ENCODE assay signal across 26 cellular contexts in the genomic region with DNA sequence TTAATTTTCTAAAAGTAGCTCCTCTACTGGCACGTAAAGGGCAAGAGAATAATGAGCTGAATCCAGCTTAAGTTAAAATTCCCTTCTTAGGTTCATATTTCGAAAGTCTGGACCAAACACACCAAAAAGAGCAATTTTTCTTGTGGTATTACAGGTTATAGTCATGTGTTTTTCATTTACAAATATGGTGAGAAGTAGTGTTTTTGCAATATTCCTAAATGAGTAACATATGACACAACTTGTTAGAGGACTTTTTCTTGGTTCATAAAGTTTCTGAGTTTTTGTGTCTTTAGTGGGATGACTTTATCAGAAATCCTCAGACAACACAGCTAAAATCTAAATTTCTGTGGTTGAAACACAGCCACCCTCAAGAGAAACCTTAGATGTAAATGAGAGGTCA.
"Had no signal": no experiment of that assay in that cellular context is flagged by ENCODE, and none has a peak within 500 bp of the region (broad histone marks: within the 10 kb centered on the region; RNA-seq: fewer than 3 reads in every experiment).

No MANE protein-coding gene starts in this region.

- H3K9me3 ChIP-seq: gastrocnemius medialis, lower lobe of right lung, neutrophil, right lobe of liver, transverse colon had no signal

- H2AFZ ChIP-seq: parathyroid adenoma had no signal

- ATAC-seq: esophagus mucosa; gastrocnemius medialis; left ventricle myocardium superior; lower lobe of right lung; natural killer cell; right lobe of liver; stimulated activated naive CD8-positive, alpha-beta T cell treated with anti-CD3 and anti-CD28 coated beads, Interleukin-15, amount 100 ng/mL, for 72 hours had no signal

- H3K79me2 ChIP-seq: parathyroid adenoma had no signal

- FAIRE-seq: colon, keratinocyte, small intestine had no signal

- H3K36me3 Mint-ChIP-seq: natural killer cell had no signal

- H3K4me3 ChIP-seq: dorsolateral prefrontal cortex, gastrocnemius medialis, lower lobe of right lung, right lobe of liver, suprapubic skin, transverse colon had no signal

- H3K4me1 Mint-ChIP-seq: memory B cell; natural killer cell; stimulated activated naive CD8-positive, alpha-beta T cell treated with anti-CD3 and anti-CD28 coated beads, Interleukin-15, amount 100 ng/mL, for 72 hours had no signal

- H3K27ac ChIP-seq: dorsolateral prefrontal cortex, epithelial cell of prostate, gastrocnemius medialis, lower lobe of right lung, neutrophil, parathyroid adenoma, right lobe of liver, suprapubic skin, transverse colon had no signal

- H3K27ac Mint-ChIP-seq: memory B cell; natural killer cell; progenitor cell of endocrine pancreas; stimulated activated naive CD8-positive, alpha-beta T cell treated with anti-CD3 and anti-CD28 coated beads, Interleukin-15, amount 100 ng/mL, for 72 hours had no signal

- H3K27me3 ChIP-seq: gastrocnemius medialis, neutrophil, right lobe of liver, suprapubic skin, transverse colon had no signal

- H3K36me3 ChIP-seq: gastrocnemius medialis, lower lobe of right lung, neutrophil, right lobe of liver, suprapubic skin, transverse colon had no signal

- H3K4me1 ChIP-seq: gastrocnemius medialis, lower lobe of right lung, parathyroid adenoma, right lobe of liver, suprapubic skin, transverse colon had no signal

- H3K4me3 Mint-ChIP-seq: memory B cell; natural killer cell; stimulated activated naive CD8-positive, alpha-beta T cell treated with anti-CD3 and anti-CD28 coated beads, Interleukin-15, amount 100 ng/mL, for 72 hours had no signal

- H3K27me3 Mint-ChIP-seq: memory B cell; progenitor cell of endocrine pancreas; stimulated activated naive CD8-positive, alpha-beta T cell treated with anti-CD3 and anti-CD28 coated beads, Interleukin-15, amount 100 ng/mL, for 72 hours had no signal

- DNase-seq: dorsolateral prefrontal cortex; effector CD4-positive, alpha-beta T cell; foreskin fibroblast; gastrocnemius medialis; head of caudate nucleus; left ventricle myocardium superior; lower lobe of right lung; natural killer cell; right lobe of liver; small intestine; stimulated activated CD4-positive, alpha-beta T cell treated with anti-CD3 and anti-CD28 coated beads, Interleukin-12 subunit alpha, Interleukin-12 subunit beta, amount 100 ng/mL, for 4 hours; stimulated activated CD4-positive, alpha-beta T cell treated with anti-CD3 and anti-CD28 coated beads, Interleukin-1b, Interleukin-23, amount 100 ng/mL, for 48 hours; stimulated activated CD4-positive, alpha-beta T cell treated with anti-CD3 and anti-CD28 coated beads, Interleukin-4, amount 100 ng/mL, for 1 hour; stimulated activated CD8-positive, alpha-beta memory T cell treated with anti-CD3 and anti-CD28 coated beads, Interleukin-4, amount 100 ng/mL, for 48 hours; stimulated activated naive CD4-positive, alpha-beta T cell; stimulated activated naive CD8-positive, alpha-beta T cell treated with anti-CD3 and anti-CD28 coated beads, Interleukin-15, amount 100 ng/mL, for 72 hours; transverse colon had no signal

- H3K9ac ChIP-seq: parathyroid adenoma had no signal
